Comparison of ENCODE assay signal across 8 cellular contexts in the genomic region with DNA sequence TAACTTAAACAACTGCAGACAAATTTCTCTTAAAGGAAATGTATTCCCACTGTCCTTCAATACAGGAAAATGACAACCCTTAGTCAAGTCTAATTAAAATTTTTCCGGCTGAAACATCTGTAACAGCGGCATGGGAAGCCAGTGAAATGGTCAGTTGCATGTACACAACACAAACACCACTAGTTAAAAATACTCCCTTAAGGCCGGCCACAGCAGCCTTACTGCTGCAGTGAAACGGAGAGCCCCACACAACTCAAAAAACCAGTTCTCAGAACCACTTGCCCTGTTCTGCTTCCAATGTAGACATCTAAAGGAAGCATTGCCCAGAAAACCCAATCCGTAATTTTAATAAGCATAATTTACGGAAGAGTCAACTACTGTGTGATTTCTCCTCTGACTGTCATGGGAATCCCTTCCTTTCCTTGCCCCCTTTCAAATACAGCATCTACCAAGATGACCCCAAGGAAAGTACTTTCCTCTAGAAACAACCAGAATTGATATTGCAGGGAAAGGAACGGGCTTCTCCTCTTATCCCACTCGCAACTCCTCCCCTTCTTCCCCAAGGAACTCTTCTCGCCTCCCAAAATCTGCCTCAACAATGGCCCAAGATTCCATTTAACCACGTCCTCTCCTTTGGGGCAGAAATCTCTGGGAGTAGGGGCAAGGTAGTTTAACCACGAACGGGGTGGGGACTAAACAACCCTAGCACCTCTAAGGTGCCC. TPM values are rescaled to one million over a fixed set of nuclear protein-coding genes. Genes with fewer than 3 reads are reported as not detected.
A peak's percentile ranks its signal among the peaks of the same experiment; 100 is the strongest.
DNase-seq lines count a peak whose midpoint lies in the region; ATAC-seq and TF ChIP-seq lines count a peak whose summit lies in the region.

No MANE protein-coding gene starts in this region.

- no peak for TF ChIP-seq POLR2A in erythroblast (IDR thresholded peaks at IDR 0.05; ENCODE audit: low read length)

- TF ChIP-seq CTCF in AG09309 (IDR thresholded peaks at IDR 0.05; ENCODE audit: control insufficient read depth, insufficient read depth, low read depth, low read length, missing control alignments), result no peak

- H3K9me3 ChIP-seq in MG63 (no peaks in the 10 kb centered on the region), neuron (ENCODE audit: low read length) (no peaks in the 10 kb centered on the region)

- H3K27me3 ChIP-seq in MG63 (no peaks in the 10 kb centered on the region), neuron (ENCODE audit: insufficient read depth, low read length) (no peaks in the 10 kb centered on the region)

- peaks cover 24% of the 10 kb centered on the region for H3K4me1 ChIP-seq in neuron (ENCODE audit: insufficient read depth, low read length)

- ATAC-seq in HG03135 (IDR thresholded peaks at IDR 0.05; ENCODE audit: unreplicated experiment), result no peak
- ATAC-seq in GM19351 (IDR thresholded peaks at IDR 0.05; ENCODE audit: unreplicated experiment), result no peak
- ATAC-seq in esophagus mucosa, result no peak

- DNase-seq in AG09309 (ENCODE audit: low read depth), result no peak
- DNase-seq in MG63, result no peak
- DNase-seq in erythroblast (lab: John Stamatoyannopoulos, UW), result peak; percentile 25 to 38
- DNase-seq in NCI-H146 (lab: John Stamatoyannopoulos, UW), result no peak

- peak overlapping the region; percentile 99 for H2AFZ ChIP-seq in neuron (ENCODE audit: low read depth, low read length)

- H3K4me3 ChIP-seq in AG09309 (ENCODE audit: control insufficient read depth, low read depth, low read length), result peak overlapping the region; percentile 64
- peak overlapping the region; percentile 89 for H3K4me3 ChIP-seq in MG63
- peak overlapping the region; percentile 76 for H3K4me3 ChIP-seq in neuron (ENCODE audit: low read length)

- H3K36me3 ChIP-seq in MG63 (peaks cover 53% of the 10 kb centered on the region), neuron (ENCODE audit: insufficient read depth, low read length) (no peaks in the 10 kb centered on the region)

RNA-seq across cellular contexts. Expression of a gene that starts 1.6 kb away (rescaled TPM):
- 174 and 179 TPM in 2 replicates for total RNA-seq in MG63 (2014; rRNA removed; shearing (Covaris generic); ENCODE audit: low replicate concordance)
- total RNA-seq in esophagus mucosa, result 6.9 TPM

Comparison
In these comparisons a context has a peak if more than half of its experiments do, and no peak if none do; other contexts are left out.
1. DNase-seq: peak in erythroblast (2 of 2); none in AG09309 (single experiment), MG63 (single experiment) and NCI-H146 (single experiment).
2. RNA of a gene that starts 1.6 kb away (total RNA-seq): 174 to 179 TPM in MG63; 6.9 TPM in esophagus mucosa (single experiment); every median in the first group is over 10 times any median in the second.
3. Peak in every context shown above with its lines, with median percentiles within 50 percentile points of each other: H3K4me3 ChIP-seq.